ENCODE assay signal across 14 cellular contexts in the genomic region with DNA sequence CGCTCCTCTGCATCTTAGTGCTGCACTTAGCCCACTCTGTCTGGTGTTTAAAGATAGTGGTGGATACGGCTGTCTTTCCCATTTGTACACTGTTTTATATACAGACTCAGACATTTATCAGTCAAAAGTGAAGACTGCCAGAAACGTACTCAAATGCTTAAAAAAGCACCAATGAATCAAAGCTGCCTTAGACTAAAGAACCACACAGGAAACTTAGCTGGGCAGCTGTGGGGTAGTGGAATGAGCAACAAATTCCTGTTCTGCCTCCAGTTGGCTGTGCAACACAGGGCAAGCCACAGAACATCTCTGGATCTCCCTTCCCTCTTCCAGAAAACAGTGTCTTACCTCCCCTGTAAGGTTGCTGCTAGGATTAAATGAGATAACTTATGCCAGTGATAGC.
DNase-seq lines count a peak whose midpoint lies in the region; ATAC-seq, FAIRE-seq and TF ChIP-seq lines count a peak whose summit lies in the region.
"Had no signal": no experiment of that assay in that cellular context is flagged by ENCODE, and none has a peak within 500 bp of the region (broad histone marks: within the 10 kb centered on the region; RNA-seq: fewer than 3 reads in every experiment).

No MANE protein-coding gene starts in this region.

- no peak for FAIRE-seq in GM12892 (lab: Jason Lieb, UNC)
- FAIRE-seq: HepG2 had no signal

- H3K27me3 ChIP-seq in AG04450 (ENCODE audit: control insufficient read depth, insufficient read depth, low read length) (no peaks in the 10 kb centered on the region), testis (no peaks in the 10 kb centered on the region)
- H3K27me3 ChIP-seq: heart right ventricle had no signal

- ATAC-seq in T-cell (replicated peaks in 1 of 4) (peak in 2 of 4 experiments; percentile 41 to 53), GM21737 (IDR thresholded peaks at IDR 0.05; ENCODE audit: unreplicated experiment) (no peak), HG03439 (IDR thresholded peaks at IDR 0.05; ENCODE audit: unreplicated experiment) (no peak), GM19467 (IDR thresholded peaks at IDR 0.05; ENCODE audit: unreplicated experiment) (no peak)
- ATAC-seq: HepG2 had no signal

- CTCF ChIA-PET in AG04450 (lab: Charles Lee) = interaction anchor here (1.4 kb wide), 2 partner anchors 41 to 148 kb away, joined by 3 read pairs; no protein-coding TSS in a partner anchor
- CTCF ChIA-PET in T-cell (lab: Charles Lee) = interaction anchor here in 1 of 2 donors (0.8 kb wide), 1 partner anchor 8 kb away, joined by 3 read pairs; no protein-coding TSS in a partner anchor

- DNase-seq in AG04450 (ENCODE audit: low read depth, low spot score) (no peak), GM12892 (ENCODE audit: insufficient read length) (peak; percentile 17), T-cell (no peak), fibroblast of pulmonary artery (ENCODE audit: low read depth) (peak; percentile 31), testis (no peak)
- DNase-seq: mesendoderm, NCI-H2081, T-helper 9 cell had no signal

- H3K4me1 ChIP-seq in testis = peaks cover 16% of the 10 kb centered on the region

- no peaks in the 10 kb centered on the region for H3K36me3 ChIP-seq in testis (ENCODE audit: low read depth, missing control alignments)
- H3K36me3 ChIP-seq: heart right ventricle, prostate gland had no signal

- H3K4me1 Mint-ChIP-seq in T-cell = peaks cover 28 to 43% (median 34%) of the 10 kb centered on the region in 3 donors

- POLR2A ChIA-PET in AG04450 (lab: Yijun Ruan, JAX) (interaction anchor here (0.6 kb wide), 1 partner anchor 41 kb away, joined by 4 read pairs; no protein-coding TSS in a partner anchor), T-cell (lab: Charles Lee) (no interaction called here)

- no peaks in the 10 kb centered on the region for H3K27me3 Mint-ChIP-seq in T-cell

- H3K9me3 ChIP-seq in AG04450 (ENCODE audit: control insufficient read depth, insufficient read depth, low read length) (no peaks in the 10 kb centered on the region), testis (no peaks in the 10 kb centered on the region)
- H3K9me3 ChIP-seq: heart right ventricle, prostate gland had no signal

- intact Hi-C loops in testis (cut with DNase I; ENCODE audit: low total_unique reads) = no loop called here

- 67 to 78% methylated on average over 3 of the region's 3 CpGs for WGBS in testis, 2 donors

- H3K4me3 Mint-ChIP-seq in T-cell = no peak overlapping the region

- peak overlapping the region; percentile 1 to 32 for H3K27ac Mint-ChIP-seq in T-cell

- H3K4me3 ChIP-seq in AG04450 (ENCODE audit: low read depth, low read length) (no peak overlapping the region), fibroblast of pulmonary artery (replicated peaks; ENCODE audit: low read depth, low read length) (no peak overlapping the region), testis (no peak overlapping the region)
- H3K4me3 ChIP-seq: heart right ventricle, prostate gland had no signal

- TF ChIP-seq CTCF in AG04450 (IDR thresholded peaks at IDR 0.05; ENCODE audit: low read depth, low read length) (no peak), fibroblast of pulmonary artery (IDR thresholded peaks at IDR 0.05; ENCODE audit: low read length, missing control alignments) (no peak), testis (IDR thresholded peaks at IDR 0.05) (no peak)

- H3K27ac ChIP-seq in AG04450 (ENCODE audit: low read depth, low read length) (peak overlapping the region; percentile 35), testis (no peak overlapping the region)
- H3K27ac ChIP-seq: prostate gland had no signal

- TF ChIP-seq POLR2A in GM12892 (IDR thresholded peaks at IDR 0.05; ENCODE audit: low read depth, low read length) (no peak), testis (IDR thresholded peaks at IDR 0.05) (no peak)

- H3K9me3 Mint-ChIP-seq in T-cell = peaks cover 0 to 3% (median 0%) of the 10 kb centered on the region in 3 donors

- peaks cover 3% of the 10 kb centered on the region for H3K36me3 Mint-ChIP-seq in T-cell

Comparison
In these comparisons a context has a peak if more than half of its experiments do, and no peak if none do; other contexts are left out.
1. DNase-seq: peak in GM12892 (single experiment) and fibroblast of pulmonary artery (single experiment); none in AG04450 (single experiment), T-cell (0 of 34) and testis (single experiment).